ENCODE assay signal across 9 cellular contexts in the genomic region with DNA sequence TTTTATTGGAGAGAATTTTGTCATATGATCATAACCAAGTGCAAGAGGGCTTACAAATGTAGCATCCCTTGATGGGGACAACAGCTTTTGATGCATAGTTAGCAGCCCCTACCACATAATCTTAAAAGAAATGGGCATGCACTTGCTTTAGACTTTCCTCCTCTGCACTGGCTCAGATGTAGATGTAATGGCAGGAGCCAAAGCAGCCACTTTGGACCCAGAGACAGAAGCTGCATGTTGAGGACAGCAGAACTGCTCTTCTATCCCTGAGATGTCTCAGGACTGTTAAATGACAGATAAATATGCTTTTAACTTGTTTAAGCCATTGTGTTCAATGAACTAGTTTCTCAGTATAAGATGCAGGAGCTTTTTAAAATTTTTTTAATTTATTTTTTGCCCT.
"Had no signal": no experiment of that assay in that cellular context is flagged by ENCODE, and none has a peak within 500 bp of the region (broad histone marks: within the 10 kb centered on the region; RNA-seq: fewer than 3 reads in every experiment).

No MANE protein-coding gene starts in this region.

- DNase-seq: IMR-90, Karpas-422, KBM-7, KG1 had no signal

- H3K27ac ChIP-seq: HL-60, KMS-11 had no signal

- H3K4me2 ChIP-seq: KMS-11 had no signal

- H3K4me1 Mint-ChIP-seq: IgD-negative memory B cell had no signal

- ATAC-seq: HepG2 had no signal

- H3K27me3 Mint-ChIP-seq: IgD-negative memory B cell had no signal

- FAIRE-seq: HepG2, HTR-8/SVneo had no signal

- H3K4me3 Mint-ChIP-seq: IgD-negative memory B cell had no signal

- H3K9ac ChIP-seq: KMS-11 had no signal

- H3K36me3 Mint-ChIP-seq: IgD-negative memory B cell had no signal
